1 cellular context compared by ENCODE assay signal in the genomic region with DNA sequence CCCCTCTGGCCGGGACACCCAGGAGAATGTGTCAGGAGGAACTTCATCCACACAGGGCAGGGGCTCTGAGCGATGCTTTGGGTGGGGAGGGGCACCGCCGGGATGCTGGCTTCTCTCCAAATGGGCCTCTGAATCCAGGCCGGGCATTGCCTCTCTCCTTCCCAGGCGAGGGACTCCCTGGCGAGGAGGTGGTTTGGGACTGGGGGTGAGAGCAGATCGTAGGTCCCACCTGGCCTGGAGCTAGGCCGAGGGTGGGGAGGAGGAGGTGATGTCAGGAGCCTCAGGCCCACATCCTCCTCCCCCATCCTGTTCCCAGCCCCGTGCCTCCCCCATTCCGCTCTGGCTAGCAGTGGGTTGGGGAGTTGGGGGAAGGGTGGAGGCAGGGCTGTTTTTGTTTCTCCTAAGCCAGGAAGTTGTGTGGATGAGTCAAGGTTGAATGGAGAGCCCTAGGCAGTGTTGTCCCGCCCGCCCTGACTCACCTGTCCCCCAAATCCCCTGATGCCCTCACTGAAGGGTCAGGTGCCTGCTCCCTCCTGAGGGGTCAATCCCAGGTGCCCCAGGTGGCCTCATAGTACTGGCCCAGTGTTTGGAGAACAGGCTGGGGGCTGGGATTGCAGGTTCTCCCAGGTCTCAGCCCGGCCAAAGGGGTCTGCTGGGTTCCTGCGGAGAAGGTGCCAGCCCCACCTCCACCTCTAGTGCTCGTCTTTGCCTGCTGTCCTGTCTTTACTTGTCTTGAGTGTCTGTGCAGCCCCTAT.
A peak's percentile ranks its signal among the peaks of the same experiment; 100 is the strongest.
TF ChIP-seq lines count a peak whose summit lies in the region.

No MANE protein-coding gene starts in this region.

TF ChIP-seq in HepG2, 621 proteins besides CTCF, POLR2A, EP300 and RAD21 (continued from another document and continues in another):
- no peak; the same call in 1 of the 2 replicates for TF ChIP-seq ZNF605 (CRISPR knock-in tag; IDR thresholded peaks at IDR 0.05)
- no peak for TF ChIP-seq TCF7L2 (IDR thresholded peaks at IDR 0.05; ENCODE audit: low read depth, low read length)
- TF ChIP-seq ZMAT3 (CRISPR knock-in tag; conservative IDR thresholded peaks at IDR 0.05) = peak; percentile 28; the same call in 1 of the 2 replicates
- TF ChIP-seq MTERF4 (CRISPR knock-in tag; IDR thresholded peaks at IDR 0.05) = peak; percentile 90
- TF ChIP-seq ATF1 (CRISPR knock-in tag; IDR thresholded peaks at IDR 0.05) = no peak
- 0 out of 2 replicates have a peak, but pooled peaks have one; percentile 59 for TF ChIP-seq MLX (CRISPR knock-in tag; IDR thresholded peaks at IDR 0.05)
- no peak; the same call in 1 of the 2 replicates for TF ChIP-seq ZNF616 (CRISPR knock-in tag; IDR thresholded peaks at IDR 0.05; ENCODE audit: low read depth)
- TF ChIP-seq, protein P1, sequence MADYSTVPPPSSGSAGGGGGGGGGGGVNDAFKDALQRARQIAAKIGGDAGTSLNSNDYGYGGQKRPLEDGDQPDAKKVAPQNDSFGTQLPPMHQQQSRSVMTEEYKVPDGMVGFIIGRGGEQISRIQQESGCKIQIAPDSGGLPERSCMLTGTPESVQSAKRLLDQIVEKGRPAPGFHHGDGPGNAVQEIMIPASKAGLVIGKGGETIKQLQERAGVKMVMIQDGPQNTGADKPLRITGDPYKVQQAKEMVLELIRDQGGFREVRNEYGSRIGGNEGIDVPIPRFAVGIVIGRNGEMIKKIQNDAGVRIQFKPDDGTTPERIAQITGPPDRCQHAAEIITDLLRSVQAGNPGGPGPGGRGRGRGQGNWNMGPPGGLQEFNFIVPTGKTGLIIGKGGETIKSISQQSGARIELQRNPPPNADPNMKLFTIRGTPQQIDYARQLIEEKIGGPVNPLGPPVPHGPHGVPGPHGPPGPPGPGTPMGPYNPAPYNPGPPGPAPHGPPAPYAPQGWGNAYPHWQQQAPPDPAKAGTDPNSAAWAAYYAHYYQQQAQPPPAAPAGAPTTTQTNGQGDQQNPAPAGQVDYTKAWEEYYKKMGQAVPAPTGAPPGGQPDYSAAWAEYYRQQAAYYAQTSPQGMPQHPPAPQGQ (CRISPR knock-in tag; IDR thresholded peaks at IDR 0.05; ENCODE audit: borderline replicate concordance) = no peak
- TF ChIP-seq CAMTA2 (CRISPR knock-in tag; IDR thresholded peaks at IDR 0.05; ENCODE audit: borderline replicate concordance) = no peak
- TF ChIP-seq, protein P2, sequence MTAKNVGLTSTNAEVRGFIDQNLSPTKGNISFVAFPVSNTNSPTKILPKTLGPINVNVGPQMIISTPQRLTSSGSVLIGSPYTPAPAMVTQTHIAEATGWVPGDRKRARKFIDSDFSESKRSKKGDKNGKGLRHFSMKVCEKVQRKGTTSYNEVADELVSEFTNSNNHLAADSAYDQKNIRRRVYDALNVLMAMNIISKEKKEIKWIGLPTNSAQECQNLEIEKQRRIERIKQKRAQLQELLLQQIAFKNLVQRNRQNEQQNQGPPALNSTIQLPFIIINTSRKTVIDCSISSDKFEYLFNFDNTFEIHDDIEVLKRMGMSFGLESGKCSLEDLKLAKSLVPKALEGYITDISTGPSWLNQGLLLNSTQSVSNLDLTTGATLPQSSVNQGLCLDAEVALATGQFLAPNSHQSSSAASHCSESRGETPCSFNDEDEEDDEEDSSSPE (CRISPR knock-in tag; IDR thresholded peaks at IDR 0.05) = no peak
- TF ChIP-seq ARNT2 (CRISPR knock-in tag; IDR thresholded peaks at IDR 0.05; ENCODE audit: low read depth) = peak; percentile 43; the same call in 1 of the 2 replicates
- TF ChIP-seq ZNF296 (CRISPR knock-in tag; conservative IDR thresholded peaks at IDR 0.05) = no peak
- no peak for TF ChIP-seq ZNF674 (CRISPR knock-in tag; IDR thresholded peaks at IDR 0.05; ENCODE audit: low read depth)
- TF ChIP-seq ZKSCAN1 (IDR thresholded peaks at IDR 0.05; ENCODE audit: low read length) = no peak
- TF ChIP-seq MIER3 (CRISPR knock-in tag; IDR thresholded peaks at IDR 0.05; ENCODE audit: borderline replicate concordance) = peak; percentile 53; the same call in 1 of the 2 replicates
- TF ChIP-seq CERS6 (CRISPR knock-in tag; IDR thresholded peaks at IDR 0.05) = no peak
- TF ChIP-seq HNF4A (CRISPR knock-in tag; IDR thresholded peaks at IDR 0.05) = no peak
- no peak for TF ChIP-seq FOXJ3 (CRISPR knock-in tag; IDR thresholded peaks at IDR 0.05; ENCODE audit: borderline replicate concordance)
- TF ChIP-seq ZNF282 (IDR thresholded peaks at IDR 0.05; ENCODE audit: partially characterized antibody) = no peak
- TF ChIP-seq MEIS2 (CRISPR knock-in tag; IDR thresholded peaks at IDR 0.05) = 0 out of 2 replicates have a peak, but pooled peaks have one; percentile 14
- TF ChIP-seq ZNF143 (CRISPR knock-in tag; IDR thresholded peaks at IDR 0.05) = no peak; the same call in 1 of the 2 replicates
- TF ChIP-seq ZNF577 (CRISPR knock-in tag; IDR thresholded peaks at IDR 0.05; ENCODE audit: borderline replicate concordance, low read depth) = no peak
- TF ChIP-seq ZNF234 (CRISPR knock-in tag; conservative IDR thresholded peaks at IDR 0.05) = no peak
- no peak for TF ChIP-seq MEIS1 (CRISPR knock-in tag; IDR thresholded peaks at IDR 0.05; ENCODE audit: borderline replicate concordance)
- peak in 1 of 2 experiments; percentile 20; a peak in 1 of 4 replicates for TF ChIP-seq KLF16 (CRISPR knock-in tag; IDR thresholded peaks at IDR 0.05)
- TF ChIP-seq PLRG1 (conservative IDR thresholded peaks at IDR 0.05) = no peak
- TF ChIP-seq ZNF572 (CRISPR knock-in tag; IDR thresholded peaks at IDR 0.05) = no peak
- TF ChIP-seq ZNF879 (CRISPR knock-in tag; IDR thresholded peaks at IDR 0.05) = no peak
- TF ChIP-seq, protein P3, sequence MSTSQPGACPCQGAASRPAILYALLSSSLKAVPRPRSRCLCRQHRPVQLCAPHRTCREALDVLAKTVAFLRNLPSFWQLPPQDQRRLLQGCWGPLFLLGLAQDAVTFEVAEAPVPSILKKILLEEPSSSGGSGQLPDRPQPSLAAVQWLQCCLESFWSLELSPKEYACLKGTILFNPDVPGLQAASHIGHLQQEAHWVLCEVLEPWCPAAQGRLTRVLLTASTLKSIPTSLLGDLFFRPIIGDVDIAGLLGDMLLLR (CRISPR knock-in tag; IDR thresholded peaks at IDR 0.05) = 0 out of 2 replicates have a peak, but pooled peaks have one; percentile 10
- no peak for TF ChIP-seq U2AF2 (IDR thresholded peaks at IDR 0.05; ENCODE audit: low read depth, low read length)
- TF ChIP-seq TCF7 (IDR thresholded peaks at IDR 0.05; ENCODE audit: low read depth) = peak; percentile 7; the same call in 1 of the 2 replicates
- no peak for TF ChIP-seq E2F2 (CRISPR knock-in tag; IDR thresholded peaks at IDR 0.05; ENCODE audit: borderline replicate concordance)
- TF ChIP-seq ZNF784 (CRISPR knock-in tag; IDR thresholded peaks at IDR 0.05; ENCODE audit: borderline replicate concordance) = no peak
- no peak for TF ChIP-seq ZBTB34 (CRISPR knock-in tag; IDR thresholded peaks at IDR 0.05)
- no peak for TF ChIP-seq TRIM24 (CRISPR knock-in tag; IDR thresholded peaks at IDR 0.05)
- TF ChIP-seq ELF3 (CRISPR knock-in tag; IDR thresholded peaks at IDR 0.05) = peak; percentile 82
- no peak for TF ChIP-seq ZNF253 (CRISPR knock-in tag; IDR thresholded peaks at IDR 0.05; ENCODE audit: borderline replicate concordance)
- peak; percentile 72 for TF ChIP-seq ZFY (CRISPR knock-in tag; IDR thresholded peaks at IDR 0.05)
- TF ChIP-seq, protein P4, sequence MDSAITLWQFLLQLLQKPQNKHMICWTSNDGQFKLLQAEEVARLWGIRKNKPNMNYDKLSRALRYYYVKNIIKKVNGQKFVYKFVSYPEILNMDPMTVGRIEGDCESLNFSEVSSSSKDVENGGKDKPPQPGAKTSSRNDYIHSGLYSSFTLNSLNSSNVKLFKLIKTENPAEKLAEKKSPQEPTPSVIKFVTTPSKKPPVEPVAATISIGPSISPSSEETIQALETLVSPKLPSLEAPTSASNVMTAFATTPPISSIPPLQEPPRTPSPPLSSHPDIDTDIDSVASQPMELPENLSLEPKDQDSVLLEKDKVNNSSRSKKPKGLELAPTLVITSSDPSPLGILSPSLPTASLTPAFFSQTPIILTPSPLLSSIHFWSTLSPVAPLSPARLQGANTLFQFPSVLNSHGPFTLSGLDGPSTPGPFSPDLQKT (CRISPR knock-in tag; IDR thresholded peaks at IDR 0.05; ENCODE audit: borderline replicate concordance) = no peak
- peak; percentile 76 for TF ChIP-seq MED1 (CRISPR knock-in tag; IDR thresholded peaks at IDR 0.05)
- TF ChIP-seq ZNF782 (CRISPR knock-in tag; IDR thresholded peaks at IDR 0.05; ENCODE audit: borderline replicate concordance) = no peak
- TF ChIP-seq HOXA5 (CRISPR knock-in tag; IDR thresholded peaks at IDR 0.05) = 0 out of 2 replicates have a peak, but pooled peaks have one; percentile 10
- TF ChIP-seq GRHL1 (CRISPR knock-in tag; conservative IDR thresholded peaks at IDR 0.05) = no peak
- TF ChIP-seq ZNF10 (CRISPR knock-in tag; IDR thresholded peaks at IDR 0.05; ENCODE audit: borderline replicate concordance, low read depth) = no peak
- TF ChIP-seq TBX2 (CRISPR knock-in tag; IDR thresholded peaks at IDR 0.05; ENCODE audit: borderline replicate concordance) = peak; percentile 76
- no peak for TF ChIP-seq SMARCE1 (IDR thresholded peaks at IDR 0.05; ENCODE audit: borderline replicate concordance)
- peak; percentile 52; the same call in 1 of the 2 replicates for TF ChIP-seq ZNF329 (CRISPR knock-in tag; IDR thresholded peaks at IDR 0.05; ENCODE audit: low read depth)
- no peak for TF ChIP-seq NFE2L1 (CRISPR knock-in tag; IDR thresholded peaks at IDR 0.05; ENCODE audit: borderline replicate concordance)
- TF ChIP-seq ZMYM3 (CRISPR knock-in tag; IDR thresholded peaks at IDR 0.05) = peak; percentile 9; the same call in 1 of the 2 replicates
- no peak for TF ChIP-seq ATF7 (IDR thresholded peaks at IDR 0.05)
- TF ChIP-seq ATF7 (CRISPR knock-in tag; IDR thresholded peaks at IDR 0.05) = no peak; the same call in 1 of the 2 replicates
- TF ChIP-seq ZNF264 (CRISPR knock-in tag; IDR thresholded peaks at IDR 0.05) = 0 out of 2 replicates have a peak, but pooled peaks have one; percentile 27
- TF ChIP-seq ZNF547 (CRISPR knock-in tag; IDR thresholded peaks at IDR 0.05) = no peak
- no peak for TF ChIP-seq MTF2 (CRISPR knock-in tag; IDR thresholded peaks at IDR 0.05; ENCODE audit: borderline replicate concordance)
- TF ChIP-seq HDAC1 (CRISPR knock-in tag; IDR thresholded peaks at IDR 0.05) = peak; percentile 81
- TF ChIP-seq HMG20A (CRISPR knock-in tag; IDR thresholded peaks at IDR 0.05; ENCODE audit: borderline replicate concordance) = peak; percentile 53; the same call in 1 of the 2 replicates
- TF ChIP-seq PAX8 (CRISPR knock-in tag; IDR thresholded peaks at IDR 0.05; ENCODE audit: borderline replicate concordance) = no peak
- no peak for TF ChIP-seq KMT2B (CRISPR knock-in tag; IDR thresholded peaks at IDR 0.05)
